Comparison of ENCODE assay signal across 18 cellular contexts in genomic region chr12:125271850-125272249, GRCh38.
"Had no signal": no experiment of that assay in that cellular context is flagged by ENCODE, and none has a peak within 500 bp of the region (broad histone marks: within the 10 kb centered on the region; RNA-seq: fewer than 3 reads in every experiment).

No MANE protein-coding gene starts in this region.

- H3K4me1 Mint-ChIP-seq: endodermal cell, naive B cell had no signal

- DNase-seq: endodermal cell; erythroblast; foreskin melanocyte; head of caudate nucleus; left colon; left ventricle myocardium superior; mesenchymal stem cell; naive B cell; nucleus accumbens; ovary; stimulated activated CD4-positive, alpha-beta T cell treated with anti-CD3 and anti-CD28 coated beads, Interleukin-2, amount 100 ng/mL, for 48 hours; stimulated activated naive CD4-positive, alpha-beta T cell treated with Interleukin-2 at 50 U/mL for 16 hours; trophoblast cell had no signal

- H3K27ac Mint-ChIP-seq: dendritic cell treated with granulocyte-macrophage colony-stimulating factor and Interleukin-4, amounts not matched to agents 40 ng/mL and 50 ng/mL, for 4 days; endodermal cell had no signal

- ATAC-seq: left colon, left ventricle myocardium superior had no signal

- H3K4me3 ChIP-seq: hepatocyte, lung, ovary, right atrium auricular region, smooth muscle cell had no signal

- H3K36me3 Mint-ChIP-seq: naive B cell had no signal

- H3K9me3 Mint-ChIP-seq: dendritic cell treated with granulocyte-macrophage colony-stimulating factor and Interleukin-4, amounts not matched to agents 40 ng/mL and 50 ng/mL, for 4 days; endodermal cell had no signal

- H3K4me3 Mint-ChIP-seq: dendritic cell treated with granulocyte-macrophage colony-stimulating factor and Interleukin-4, amounts not matched to agents 40 ng/mL and 50 ng/mL, for 4 days; endodermal cell; naive B cell had no signal
